ENCODE assay signal across 30 cellular contexts in genomic region chr1:194538453-194538852, GRCh38.
DNase-seq lines count a peak whose midpoint lies in the region; ATAC-seq, FAIRE-seq and TF ChIP-seq lines count a peak whose summit lies in the region.
"Had no signal": no experiment of that assay in that cellular context is flagged by ENCODE, and none has a peak within 500 bp of the region (broad histone marks: within the 10 kb centered on the region; RNA-seq: fewer than 3 reads in every experiment).

No MANE protein-coding gene starts in this region.

- H3K9me2 ChIP-seq in MM.1S (replicated peaks; ENCODE audit: insufficient read depth, low read length): no peaks in the 10 kb centered on the region

- H3K4ac ChIP-seq in mesendoderm (ENCODE audit: low read depth, low read length): no peak overlapping the region

- no peak overlapping the region for H2BK15ac ChIP-seq in mesendoderm (replicated peaks; ENCODE audit: low read depth)

- no peaks in the 10 kb centered on the region for H3K79me1 ChIP-seq in mesendoderm (ENCODE audit: low read length)

- no peak overlapping the region for H3K56ac ChIP-seq in mesendoderm (ENCODE audit: low read length)

- no peak overlapping the region for H3K9ac ChIP-seq in MM.1S (ENCODE audit: low read length)
- no peak overlapping the region for H3K9ac ChIP-seq in mesendoderm (ENCODE audit: low read length)

- no peak overlapping the region for H2BK120ac ChIP-seq in mesendoderm (ENCODE audit: low read depth, low read length)

- H2AFZ ChIP-seq in MM.1S (ENCODE audit: low read length): no peak overlapping the region

- no peak overlapping the region for H3K23ac ChIP-seq in mesendoderm (ENCODE audit: low read length)

- H3K4me2 ChIP-seq in MM.1S (ENCODE audit: low read depth, low read length): no peak overlapping the region
- no peak overlapping the region for H3K4me2 ChIP-seq in mesendoderm (ENCODE audit: low read length)

- no CpG with 5 or more reads among the region's 2 CpGs for WGBS in mesendoderm (ENCODE audit: extremely low coverage, insufficient coverage, low lambda C conversion rate)

- H3K27ac ChIP-seq in MM.1S (ENCODE audit: low read length) (no peak overlapping the region), mesendoderm (ENCODE audit: low read depth, low read length) (no peak overlapping the region)
- H3K27ac ChIP-seq: ascending aorta, pancreas, Peyer's patch had no signal

- no peak overlapping the region for H3K4me3 ChIP-seq in MM.1S (ENCODE audit: low read length)
- H3K4me3 ChIP-seq in mesendoderm (ENCODE audit: low read length): no peak overlapping the region
- H3K4me3 ChIP-seq: ascending aorta, pancreas, Peyer's patch had no signal

- H3F3A ChIP-seq in MM.1S (ENCODE audit: insufficient read depth, low read length): no peaks in the 10 kb centered on the region

- no peak for FAIRE-seq in H54 (lab: Jason Lieb, UNC)
- FAIRE-seq: pancreas had no signal

- H3K27me3 ChIP-seq in MM.1S (replicated peaks; ENCODE audit: insufficient read depth, low read length) (no peaks in the 10 kb centered on the region), mesendoderm (ENCODE audit: insufficient read depth, low read length, poor library complexity) (no peaks in the 10 kb centered on the region)
- H3K27me3 ChIP-seq: ascending aorta, pancreas, Peyer's patch had no signal

- no peak overlapping the region for H3K18ac ChIP-seq in mesendoderm (ENCODE audit: low read length)

- peak; percentile 47; the same call in 1 of the 3 replicates for ATAC-seq in SK-N-SH treated with all-trans-retinoic acid at 6 μM for 48 hours
- ATAC-seq: activated CD4-positive, CD25-positive, alpha-beta regulatory T cell treated with anti-CD3 and anti-CD28 coated beads, Interleukin-2, amount 50 U/mL, for 24 hours; activated T-cell treated with anti-CD3 and anti-CD28 coated beads, Interleukin-2, amount 50 U/mL, for 72 hours; pancreas; T-cell had no signal

- H3K36me3 ChIP-seq in MM.1S (replicated peaks; ENCODE audit: insufficient read depth, low read length): no peaks in the 10 kb centered on the region
- H3K36me3 ChIP-seq in mesendoderm (ENCODE audit: control insufficient read depth, insufficient read depth, low read length): no peaks in the 10 kb centered on the region
- H3K36me3 ChIP-seq: ascending aorta, pancreas, Peyer's patch had no signal

- no peak overlapping the region for H4K8ac ChIP-seq in mesendoderm (ENCODE audit: low read depth, low read length)

- no peaks in the 10 kb centered on the region for H4K20me1 ChIP-seq in MM.1S (ENCODE audit: insufficient read depth, low read length)

- H4K5ac ChIP-seq in mesendoderm (ENCODE audit: low read length): no peak overlapping the region

- peak; percentile 2 for DNase-seq in NCI-H2171 treated with DMSO at 0.1 percent for 48 hours (lab: John Stamatoyannopoulos, UW)
- no peak for DNase-seq in NCI-H2171 (lab: John Stamatoyannopoulos, UW)
- DNase-seq in MM.1S: peak; percentile 22
- DNase-seq in mesendoderm: peak; percentile 64
- DNase-seq in SIG-M5 (lab: John Stamatoyannopoulos, UW): no peak
- no peak for DNase-seq in H54 (ENCODE audit: insufficient read length, low spot score)
- DNase-seq in glomerular visceral epithelial cell (ENCODE audit: extremely low spot score): no peak
- DNase-seq: 8988T; activated CD4-positive, alpha-beta T cell treated with anti-CD3 and anti-CD28 coated beads, Interleukin-2, amount 50 U/mL, for 48 hours; activated T-cell treated with anti-CD3 and anti-CD28 coated beads, Interleukin-2, amount 50 U/mL, for 72 hours; Calu3; CD4-positive, CD25-positive, alpha-beta regulatory T cell; cortex of kidney; DMS79 treated with DMSO at 0.1 percent for 48 hours; effector memory CD4-positive, alpha-beta T cell; erythroblast; GF-D8; mammary epithelial cell; NCI-H1417 treated with DMSO at 0.1 percent for 48 hours; NCI-H2081; NCI-H226; nephron progenitor cell; pancreas; Peyer's patch; retina; stimulated activated naive CD4-positive, alpha-beta T cell; T-cell had no signal

- TF ChIP-seq CTCF in MM.1S (IDR thresholded peaks at IDR 0.05; ENCODE audit: low read length): 0 out of 2 replicates have a peak, but pooled peaks have one; percentile 17

- H3K9me3 ChIP-seq in MM.1S (replicated peaks; ENCODE audit: insufficient read depth, low read length): no peaks in the 10 kb centered on the region
- H3K9me3 ChIP-seq: ascending aorta, pancreas, Peyer's patch had no signal

- H2AK5ac ChIP-seq in mesendoderm (ENCODE audit: low read length): no peak overlapping the region

- TF ChIP-seq POLR2A in H54 (IDR thresholded peaks at IDR 0.05; ENCODE audit: low read depth, low read length): no peak

- H2BK5ac ChIP-seq in mesendoderm (ENCODE audit: low read length): no peak overlapping the region

- no peaks in the 10 kb centered on the region for H3K4me1 ChIP-seq in MM.1S (ENCODE audit: low read length)
- peaks cover 2% of the 10 kb centered on the region for H3K4me1 ChIP-seq in mesendoderm (ENCODE audit: control insufficient read depth, low read depth, low read length)
- H3K4me1 ChIP-seq: ascending aorta, pancreas, Peyer's patch had no signal

- no peaks in the 10 kb centered on the region for H3K79me2 ChIP-seq in MM.1S (ENCODE audit: low read length)
- H3K79me2 ChIP-seq in mesendoderm (ENCODE audit: control insufficient read depth, insufficient read depth, low read length): no peaks in the 10 kb centered on the region

TF ChIP-seq in SK-N-SH treated with all-trans-retinoic acid at 6 μM for 48 hours, 23 proteins besides CTCF, POLR2A, EP300 and RAD21:
- TF ChIP-seq ZC3H10 (CRISPR knock-in tag; IDR thresholded peaks at IDR 0.05) (no peak), POU6F1 (CRISPR knock-in tag; IDR thresholded peaks at IDR 0.05; ENCODE audit: borderline replicate concordance, low read depth) (no peak)

Comparison
In these comparisons a context has a peak if more than half of its experiments do, and no peak if none do; other contexts are left out.
1. DNase-seq: peak in NCI-H2171 treated with DMSO at 0.1 percent for 48 hours (single experiment), MM.1S (single experiment) and mesendoderm (single experiment); none in NCI-H2171 (single experiment), SIG-M5 (single experiment), H54 (single experiment) and glomerular visceral epithelial cell (single experiment).